Comparison of ENCODE assay signal across 13 cellular contexts in genomic region chr4:147969573-147969972, GRCh38.
A peak's percentile ranks its signal among the peaks of the same experiment; 100 is the strongest.
DNase-seq lines count a peak whose midpoint lies in the region; ATAC-seq and TF ChIP-seq lines count a peak whose summit lies in the region.
"Had no signal": no experiment of that assay in that cellular context is flagged by ENCODE, and none has a peak within 500 bp of the region (broad histone marks: within the 10 kb centered on the region; RNA-seq: fewer than 3 reads in every experiment).

No MANE protein-coding gene starts in this region.

- peak; percentile 60 for ATAC-seq in GM18519 (IDR thresholded peaks at IDR 0.05; ENCODE audit: low FRiP score, unreplicated experiment)
- peak; percentile 52 for ATAC-seq in GM21825 (IDR thresholded peaks at IDR 0.05; ENCODE audit: unreplicated experiment)
- ATAC-seq in HG03442 (IDR thresholded peaks at IDR 0.05; ENCODE audit: unreplicated experiment), result peak; percentile 71
- no peak for ATAC-seq in foreskin keratinocyte
- ATAC-seq in GM18517 (IDR thresholded peaks at IDR 0.05; ENCODE audit: unreplicated experiment), result no peak
- ATAC-seq: T-cell had no signal

- H3K79me2 ChIP-seq in OCI-LY7 (ENCODE audit: insufficient read depth, low read depth, low read length), result no peaks in the 10 kb centered on the region

- in situ Hi-C loops in KBM-7 (cut with MboI; ENCODE audit: low pct_unique_long_range_greater_than_20kb, low sequenced_read_pairs), result no loop called here

- H3K9ac ChIP-seq in muscle layer of colon (ENCODE audit: low read length), result peak overlapping the region; percentile 2

- H3K4me2 ChIP-seq in OCI-LY7 (ENCODE audit: low read length), result no peak overlapping the region

- TF ChIP-seq CTCF in foreskin keratinocyte (conservative IDR thresholded peaks at IDR 0.05) (no peak), OCI-LY7 (conservative IDR thresholded peaks at IDR 0.05; ENCODE audit: low read length) (no peak)

- CTCF ChIA-PET in OCI-LY7 (lab: Charles Lee; ENCODE audit: unreplicated experiment), result no interaction called here

- H3K4me1 ChIP-seq in muscle layer of colon (ENCODE audit: insufficient read depth, low read length), result peaks cover 24% of the 10 kb centered on the region
- H3K4me1 ChIP-seq in foreskin keratinocyte, result no peaks in the 10 kb centered on the region
- no peaks in the 10 kb centered on the region for H3K4me1 ChIP-seq in OCI-LY7 (ENCODE audit: insufficient read depth, low read length, poor library complexity, severe bottlenecking)

- H3K36me3 ChIP-seq in muscle layer of colon (ENCODE audit: insufficient read depth, low read length), result peaks cover 12% of the 10 kb centered on the region
- H3K36me3 ChIP-seq in OCI-LY7 (ENCODE audit: insufficient read depth, low read length), result no peaks in the 10 kb centered on the region
- H3K36me3 ChIP-seq: pancreas had no signal

- H3K4me3 ChIP-seq in muscle layer of colon (ENCODE audit: low read depth in 1 of 2, low read length in 2 of 2) (peak overlapping the region; percentile 25 to 45), OCI-LY7 (ENCODE audit: low read depth, low read length, poor library complexity, severe bottlenecking) (no peak overlapping the region)
- H3K4me3 ChIP-seq: pancreas had no signal

- H2AFZ ChIP-seq in OCI-LY7 (ENCODE audit: low read length), result no peak overlapping the region

- DNase-seq in foreskin keratinocyte (no peak), OCI-LY7 (ENCODE audit: low spot score) (no peak), KBM-7 (no peak)
- DNase-seq: activated CD4-positive, alpha-beta T cell treated with anti-CD3 and anti-CD28 coated beads for 4 hours; head of caudate nucleus; NCI-H1930; pancreas; T-cell had no signal

- peak overlapping the region; percentile 71 for H3K27ac ChIP-seq in muscle layer of colon (ENCODE audit: low read depth, low read length)
- H3K27ac ChIP-seq in foreskin keratinocyte, result no peak overlapping the region
- H3K27ac ChIP-seq in OCI-LY7 (ENCODE audit: low read depth, low read length, poor library complexity, severe bottlenecking), result no peak overlapping the region
- H3K27ac ChIP-seq: pancreas had no signal

- no peaks in the 10 kb centered on the region for H4K20me1 ChIP-seq in OCI-LY7 (ENCODE audit: insufficient read depth, low read length)

- POLR2A ChIA-PET in OCI-LY7 (lab: Charles Lee), result no interaction called here

- H3K9me3 ChIP-seq in muscle layer of colon (ENCODE audit: low read length) (no peaks in the 10 kb centered on the region), OCI-LY7 (ENCODE audit: low read length) (no peaks in the 10 kb centered on the region)
- H3K9me3 ChIP-seq: pancreas had no signal

- H3K9me2 ChIP-seq in OCI-LY7 (ENCODE audit: insufficient read depth, low read length), result no peaks in the 10 kb centered on the region

- intact Hi-C loops in OCI-LY7 (cut with micrococcal nuclease; ENCODE audit: unreplicated experiment), result no loop called here

- no peaks in the 10 kb centered on the region for H3K27me3 ChIP-seq in muscle layer of colon (ENCODE audit: control insufficient read depth in 1 of 2, insufficient read depth in 2 of 2, low read length in 2 of 2)
- H3K27me3 ChIP-seq in foreskin keratinocyte, result no peaks in the 10 kb centered on the region
- H3K27me3 ChIP-seq: pancreas had no signal

- BruUV-seq in OCI-LY7 (replicated peaks; lab: Mats Ljungman, UMichigan), result no TSS peak

Comparison
In these comparisons a context has a peak if more than half of its experiments do, and no peak if none do; other contexts are left out.
1. ATAC-seq: peak in GM18519 (single experiment), GM21825 (single experiment) and HG03442 (single experiment); none in foreskin keratinocyte (single experiment) and GM18517 (single experiment).